4 cellular contexts compared by ENCODE assay signal in genomic region chr13:113621986-113622550, GRCh38. TPM values are rescaled to one million over a fixed set of nuclear protein-coding genes. Genes with fewer than 3 reads are reported as not detected.
"Had no signal": no experiment of that assay in that cellular context is flagged by ENCODE, and none has a peak within 500 bp of the region (broad histone marks: within the 10 kb centered on the region; RNA-seq: fewer than 3 reads in every experiment).

No MANE protein-coding gene starts in this region.

RNA-seq across cellular contexts. Expression of gene ATP4B, which starts 35.9 kb away (rescaled TPM):
- total RNA-seq: K562, M059J, SJCRH30 had no signal
- polyA plus RNA-seq: IgD-negative memory B cell, K562 had no signal

RNA-seq across cellular contexts. Expression of gene GRK1, which starts 45.0 kb away (rescaled TPM):
- total RNA-seq: M059J, SJCRH30 had no signal
- polyA plus RNA-seq: IgD-negative memory B cell, K562 had no signal
